18 cellular contexts compared by ENCODE assay signal in the genomic region with DNA sequence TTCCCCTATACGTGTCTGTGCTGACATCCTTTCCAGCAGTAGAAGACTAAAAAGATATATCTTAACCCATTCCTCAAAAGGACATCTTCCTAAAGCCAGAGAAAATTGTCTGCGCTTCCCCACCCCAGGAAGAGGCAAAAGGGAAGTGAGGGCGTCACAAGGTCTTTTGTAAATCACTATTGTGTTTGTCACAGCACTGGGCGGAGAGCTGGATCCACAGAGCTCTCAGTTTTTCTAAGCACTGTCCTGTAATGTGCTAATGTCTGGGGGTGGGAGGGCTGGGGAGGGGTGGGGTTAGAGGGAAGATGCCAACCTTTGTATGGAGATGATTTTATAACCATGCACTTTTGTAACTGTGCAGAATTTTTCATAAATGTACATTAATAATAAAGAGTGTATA. TPM values are rescaled to one million over a fixed set of nuclear protein-coding genes. Genes with fewer than 3 reads are reported as not detected.
DNase-seq lines count a peak whose midpoint lies in the region; ATAC-seq, FAIRE-seq and TF ChIP-seq lines count a peak whose summit lies in the region.
"Had no signal": no experiment of that assay in that cellular context is flagged by ENCODE, and none has a peak within 500 bp of the region (broad histone marks: within the 10 kb centered on the region; RNA-seq: fewer than 3 reads in every experiment).

No MANE protein-coding gene starts in this region.

- H3K36me3 Mint-ChIP-seq in nephron (ENCODE audit: low read depth) = no peaks in the 10 kb centered on the region
- no peaks in the 10 kb centered on the region for H3K36me3 Mint-ChIP-seq in activated T-helper 1 cell treated with anti-CD3 and anti-CD28 coated beads, Interleukin-12 subunit alpha, Interleukin-12 subunit beta, Interleukin-2, Interleukin-4 antibody, amounts not matched to agents 30 ng/mL and 10 ng/mL and 1 ng/mL, durations not matched to agents 14 hours and 24 hours and 36 hours (ENCODE audit: low read depth)

- TF ChIP-seq RAD21 in HepG2 (CRISPR knock-in tag; IDR thresholded peaks at IDR 0.05) = no peak

- TF ChIP-seq POLR2A in heart left ventricle (IDR thresholded peaks at IDR 0.05) = no peak
- TF ChIP-seq POLR2A in right lobe of liver (IDR thresholded peaks at IDR 0.05) = no peak
- no peak for TF ChIP-seq POLR2A in HepG2 (IDR thresholded peaks at IDR 0.05; ENCODE audit: insufficient read depth in 1 of 2, low read depth in 2 of 2, low read length in 2 of 2)

- intact Hi-C loops in heart left ventricle (cut with DNase I) = loop anchor here in 2 of 10 donors (10.0 kb wide), 1 partner anchor 57 kb away; no protein-coding TSS in a partner anchor
- intact Hi-C loops in Right ventricle myocardium inferior (cut with DNase I) = no loop called here
- intact Hi-C loops in right lobe of liver (cut with DNase I) = no loop called here
- intact Hi-C loops in HepG2 (cut with micrococcal nuclease; ENCODE audit: unreplicated experiment) = no loop called here
- intact Hi-C loops in activated T-helper 1 cell treated with anti-CD3 and anti-CD28 coated beads, Interleukin-12 subunit alpha, Interleukin-12 subunit beta, Interleukin-2, Interleukin-4 antibody, amounts not matched to agents 30 ng/mL and 10 ng/mL and 1 ng/mL, durations not matched to agents 14 hours and 24 hours and 36 hours (cut with micrococcal nuclease) = no loop called here

- ATAC-seq in heart left ventricle = peak in 2 of 4 donors; percentile 49 to 83
- ATAC-seq in Right ventricle myocardium inferior = no peak
- peak; percentile 36 to 49 (median 40) for ATAC-seq in right lobe of liver
- no peak for ATAC-seq in HepG2
- ATAC-seq: A549 had no signal

- CTCF ChIA-PET in HepG2 (lab: Yijun Ruan, JAX; ENCODE audit: low intra/inter-chr PET ratio, low total read pairs) = no interaction called here

- H2AFZ ChIP-seq in HepG2 (ENCODE audit: low read length) = no peak overlapping the region

- TF ChIP-seq CTCF in heart left ventricle (IDR thresholded peaks at IDR 0.05) (no peak), right lobe of liver (IDR thresholded peaks at IDR 0.05) (no peak), HepG2 (CRISPR knock-in tag; IDR thresholded peaks at IDR 0.05) (no peak), nephron (IDR thresholded peaks at IDR 0.05; ENCODE audit: unreplicated experiment in 3 of 3) (no peak)

- H3K27ac Mint-ChIP-seq in nephron = peak overlapping the region; percentile 7 to 42 (median 30)
- H3K27ac Mint-ChIP-seq in activated T-helper 1 cell treated with anti-CD3 and anti-CD28 coated beads, Interleukin-12 subunit alpha, Interleukin-12 subunit beta, Interleukin-2, Interleukin-4 antibody, amounts not matched to agents 30 ng/mL and 10 ng/mL and 1 ng/mL, durations not matched to agents 14 hours and 24 hours and 36 hours = no peak overlapping the region
- H3K27ac Mint-ChIP-seq: CD4-positive, alpha-beta T cell had no signal

- TF ChIP-seq EP300 in HepG2 (IDR thresholded peaks at IDR 0.05; ENCODE audit: low read depth in 2 of 2, low read length in 2 of 2) (no peak), HepG2 (CRISPR knock-in tag; IDR thresholded peaks at IDR 0.05; ENCODE audit: borderline replicate concordance) (no peak)

- POLR2A ChIA-PET in HepG2 (lab: Yijun Ruan, JAX) = no interaction called here

- H3K4me3 ChIP-seq in heart left ventricle (no peak overlapping the region), right lobe of liver (no peak overlapping the region), HepG2 (replicated peaks in 1 of 3; ENCODE audit: insufficient read depth in 1 of 3, low read depth in 2 of 3, low read length in 3 of 3) (no peak overlapping the region)
- H3K4me3 ChIP-seq: A549 had no signal

- H3K36me3 ChIP-seq in heart left ventricle (no peaks in the 10 kb centered on the region), right lobe of liver (no peaks in the 10 kb centered on the region), HepG2 (replicated peaks in 1 of 2; ENCODE audit: control insufficient read depth in 1 of 2, insufficient read depth in 2 of 2, low read length in 2 of 2) (no peaks in the 10 kb centered on the region)

- H3K4me1 ChIP-seq in heart left ventricle (peaks cover 0 to 41% (median 17%) of the 10 kb centered on the region in 12 donors), right lobe of liver (no peaks in the 10 kb centered on the region), HepG2 (ENCODE audit: insufficient read depth, low read length) (no peaks in the 10 kb centered on the region)
- H3K4me1 ChIP-seq: A549 had no signal

- H3K9ac ChIP-seq in HepG2 (ENCODE audit: insufficient read depth, low read depth, low read length) = no peak overlapping the region

- H3K9me3 ChIP-seq in heart left ventricle (no peaks in the 10 kb centered on the region), right lobe of liver (no peaks in the 10 kb centered on the region), HepG2 (ENCODE audit: low read length) (no peaks in the 10 kb centered on the region)

- 54 to 68% (median 61%) methylated on average over 4 of the region's 4 CpGs for WGBS in heart left ventricle, 4 donors
- 51% methylated on average over 4 of the region's 4 CpGs for WGBS in right lobe of liver (ENCODE audit: insufficient coverage, low coverage, low lambda C conversion rate, missing lambda C conversion rate)
- WGBS in HepG2 (ENCODE audit: low lambda C conversion rate) = 31% methylated on average over 4 of the region's 4 CpGs

- no peaks in the 10 kb centered on the region for H4K20me1 ChIP-seq in HepG2 (ENCODE audit: insufficient read depth, low read length)

- in situ Hi-C loops in HepG2 (cut with HindIII; ENCODE audit: extremely low pct_ligation_motif_present, low pct_unique_long_range_greater_than_20kb) = no loop called here

- peaks cover 17% of the 10 kb centered on the region for H3K4me1 Mint-ChIP-seq in nephron
- no peaks in the 10 kb centered on the region for H3K4me1 Mint-ChIP-seq in activated T-helper 1 cell treated with anti-CD3 and anti-CD28 coated beads, Interleukin-12 subunit alpha, Interleukin-12 subunit beta, Interleukin-2, Interleukin-4 antibody, amounts not matched to agents 30 ng/mL and 10 ng/mL and 1 ng/mL, durations not matched to agents 14 hours and 24 hours and 36 hours (ENCODE audit: low read depth)

- DNase-seq in heart left ventricle = no peak
- no peak for DNase-seq in Right ventricle myocardium inferior (ENCODE audit: missing footprints)
- no peak for DNase-seq in right lobe of liver
- no peak for DNase-seq in HepG2 (ENCODE audit: low spot score)
- no peak for DNase-seq in activated T-helper 1 cell treated with anti-CD3 and anti-CD28 coated beads, Interleukin-12 subunit alpha, Interleukin-12 subunit beta, Interleukin-2, Interleukin-4 antibody, amounts not matched to agents 30 ng/mL and 10 ng/mL and 1 ng/mL, durations not matched to agents 14 hours and 24 hours and 36 hours (ENCODE audit: low spot score)
- DNase-seq in DMS 273 (lab: John Stamatoyannopoulos, UW; ENCODE audit: unreplicated experiment) = no peak
- DNase-seq in inferior parietal cortex (ENCODE audit: extremely low spot score) = no peak
- DNase-seq: AML-193; CD4-positive, alpha-beta T cell; DMS79 treated with DMSO at 0.1 percent for 48 hours; GF-D8; H9 had no signal

- BruUV-seq in HepG2 (replicated peaks; lab: Mats Ljungman, UMichigan) = no TSS peak

- no peaks in the 10 kb centered on the region for H3K27me3 Mint-ChIP-seq in nephron (ENCODE audit: low read depth)
- H3K27me3 Mint-ChIP-seq in activated T-helper 1 cell treated with anti-CD3 and anti-CD28 coated beads, Interleukin-12 subunit alpha, Interleukin-12 subunit beta, Interleukin-2, Interleukin-4 antibody, amounts not matched to agents 30 ng/mL and 10 ng/mL and 1 ng/mL, durations not matched to agents 14 hours and 24 hours and 36 hours (ENCODE audit: insufficient read depth) = no peaks in the 10 kb centered on the region

- no peaks in the 10 kb centered on the region for H3K9me3 Mint-ChIP-seq in nephron
- no peaks in the 10 kb centered on the region for H3K9me3 Mint-ChIP-seq in activated T-helper 1 cell treated with anti-CD3 and anti-CD28 coated beads, Interleukin-12 subunit alpha, Interleukin-12 subunit beta, Interleukin-2, Interleukin-4 antibody, amounts not matched to agents 30 ng/mL and 10 ng/mL and 1 ng/mL, durations not matched to agents 14 hours and 24 hours and 36 hours
- H3K9me3 Mint-ChIP-seq: H9 had no signal

- H3K27me3 ChIP-seq in heart left ventricle = no peaks in the 10 kb centered on the region
- no peaks in the 10 kb centered on the region for H3K27me3 ChIP-seq in right lobe of liver
- no peaks in the 10 kb centered on the region; a peak in 1 of 5 replicates for H3K27me3 ChIP-seq in HepG2 (ENCODE audit: control insufficient read depth in 1 of 2, insufficient read depth in 2 of 2, low read length in 2 of 2)

- FAIRE-seq in HepG2 (lab: Jason Lieb, UNC) = no peak
- FAIRE-seq: A549, H1 had no signal

- no peaks in the 10 kb centered on the region for H3K79me2 ChIP-seq in HepG2 (ENCODE audit: insufficient read depth, low read length)

- peak overlapping the region in 8 of 12 donors; percentile 7 to 62 (median 41) for H3K27ac ChIP-seq in heart left ventricle
- no peak overlapping the region for H3K27ac ChIP-seq in right lobe of liver
- no peak overlapping the region for H3K27ac ChIP-seq in HepG2 (ENCODE audit: extremely low read length, insufficient read depth, low read length)
- H3K27ac ChIP-seq: 22Rv1, A549, C4-2B had no signal

- H3K4me2 ChIP-seq in HepG2 (ENCODE audit: low read depth, low read length) = no peak overlapping the region
- H3K4me2 ChIP-seq: A549 had no signal

- no peak overlapping the region for H3K4me3 Mint-ChIP-seq in nephron
- no peak overlapping the region for H3K4me3 Mint-ChIP-seq in activated T-helper 1 cell treated with anti-CD3 and anti-CD28 coated beads, Interleukin-12 subunit alpha, Interleukin-12 subunit beta, Interleukin-2, Interleukin-4 antibody, amounts not matched to agents 30 ng/mL and 10 ng/mL and 1 ng/mL, durations not matched to agents 14 hours and 24 hours and 36 hours
- H3K4me3 Mint-ChIP-seq: CD4-positive, alpha-beta T cell; H9 had no signal

RNA-seq across cellular contexts. Expression of gene LRRC55, which starts 9.6 kb away (rescaled TPM):
- total RNA-seq in heart left ventricle (1 to 10 TPM in 1 of 9 donors, under 1 TPM in 5, not detected in 3; 0.07 to 1.1 (median 0.35) TPM), Right ventricle myocardium inferior (0.51 TPM), right lobe of liver (under 1 TPM in 5 of 6 experiments, not detected in 1; 0.06 to 0.71 (median 0.13) TPM), HepG2 (2016; rRNA removed; fragmentation: Illumina TruSeq; extraction: Trizol) (not detected in 2 replicates)
- polyA plus RNA-seq in heart left ventricle (under 1 TPM; 0.08 to 0.14 TPM), HepG2 (2011; rRNA removed) (not detected in 2 replicates)
- total RNA-seq in HepG2 (2016; cell fraction: cytosol; rRNA removed; fragmentation: Illumina TruSeq; extraction: Trizol; ENCODE audit: low read depth) = not detected in 2 replicates
- total RNA-seq in HepG2 (2016; cell fraction: insoluble cytoplasmic fraction; rRNA removed; fragmentation: Illumina TruSeq; extraction: Trizol) = not detected in 2 replicates
- total RNA-seq in HepG2 (2016; cell fraction: membrane; rRNA removed; fragmentation: Illumina TruSeq; extraction: Trizol) = not detected in 2 replicates
- not detected in 2 replicates for total RNA-seq in HepG2 (2016; cell fraction: nucleus; rRNA removed; fragmentation: Illumina TruSeq; extraction: Trizol)
- polyA plus RNA-seq in HepG2 (2011; cell fraction: cytosol; rRNA removed) = not detected in 2 replicates
- not detected in 2 replicates for polyA plus RNA-seq in HepG2 (2011; cell fraction: nucleus; rRNA removed)
- polyA plus RNA-seq in HepG2 (2012) = not detected in 2 replicates
- not detected in 2 replicates for polyA plus RNA-seq in HepG2 (2016; cell fraction: cytosol; fragmentation: Illumina TruSeq; extraction: Trizol; ENCODE audit: low read depth)
- polyA plus RNA-seq in HepG2 (2016; cell fraction: insoluble cytoplasmic fraction; fragmentation: Illumina TruSeq; extraction: Trizol; ENCODE audit: low read depth) = not detected in 2 replicates
- polyA plus RNA-seq in HepG2 (2016; cell fraction: membrane; fragmentation: Illumina TruSeq; extraction: Trizol; ENCODE audit: low read depth) = not detected in 2 replicates
- polyA plus RNA-seq in HepG2 (2016; cell fraction: nucleus; fragmentation: Illumina TruSeq; extraction: Trizol; ENCODE audit: insufficient read depth, low read depth) = not detected in 2 replicates
- polyA minus RNA-seq in HepG2 (2011; rRNA and poly(A)+ RNA removed; ENCODE audit: low replicate concordance) = not detected in 2 replicates
- not detected in 2 replicates for polyA minus RNA-seq in HepG2 (2011; cell fraction: cytosol; rRNA and poly(A)+ RNA removed)
- not detected in 2 replicates for polyA minus RNA-seq in HepG2 (2011; cell fraction: nucleus; rRNA and poly(A)+ RNA removed)
- total RNA-seq in activated T-helper 1 cell treated with anti-CD3 and anti-CD28 coated beads, Interleukin-12 subunit alpha, Interleukin-12 subunit beta, Interleukin-2, Interleukin-4 antibody, amounts not matched to agents 30 ng/mL and 10 ng/mL and 1 ng/mL, durations not matched to agents 14 hours and 24 hours and 36 hours = not detected in 2 replicates
- total RNA-seq: CD4-positive, alpha-beta T cell had no signal
- polyA plus RNA-seq: BJ had no signal

RNA-seq across cellular contexts. Expression of gene APLNR, which starts 45.7 kb away (rescaled TPM):
- total RNA-seq in heart left ventricle (10 to 100 TPM in 4 of 9 donors, 1 to 10 TPM in 5; 5.7 to 63.3 (median 9.9) TPM), Right ventricle myocardium inferior (18.4 TPM), right lobe of liver (1 to 10 TPM; 1.1 to 3.6 (median 2.1) TPM), HepG2 (2016; rRNA removed; fragmentation: Illumina TruSeq; extraction: Trizol) (not detected in 2 replicates)
- polyA plus RNA-seq in heart left ventricle (1 to 10 TPM; 1.1 to 8.9 TPM), HepG2 (2011; rRNA removed) (not detected in 2 replicates)
- not detected in 2 replicates for total RNA-seq in HepG2 (2016; cell fraction: cytosol; rRNA removed; fragmentation: Illumina TruSeq; extraction: Trizol; ENCODE audit: low read depth)
- not detected in 2 replicates for total RNA-seq in HepG2 (2016; cell fraction: insoluble cytoplasmic fraction; rRNA removed; fragmentation: Illumina TruSeq; extraction: Trizol)
- not detected in 2 replicates for total RNA-seq in HepG2 (2016; cell fraction: membrane; rRNA removed; fragmentation: Illumina TruSeq; extraction: Trizol)
- not detected in 2 replicates for total RNA-seq in HepG2 (2016; cell fraction: nucleus; rRNA removed; fragmentation: Illumina TruSeq; extraction: Trizol)
- not detected in 2 replicates for polyA plus RNA-seq in HepG2 (2011; cell fraction: cytosol; rRNA removed)
- not detected in 2 replicates for polyA plus RNA-seq in HepG2 (2011; cell fraction: nucleus; rRNA removed)
- not detected in 2 replicates for polyA plus RNA-seq in HepG2 (2012)
- not detected in 2 replicates for polyA plus RNA-seq in HepG2 (2016; cell fraction: cytosol; fragmentation: Illumina TruSeq; extraction: Trizol; ENCODE audit: low read depth)
- polyA plus RNA-seq in HepG2 (2016; cell fraction: insoluble cytoplasmic fraction; fragmentation: Illumina TruSeq; extraction: Trizol; ENCODE audit: low read depth) = not detected in 2 replicates
- not detected in 2 replicates for polyA plus RNA-seq in HepG2 (2016; cell fraction: membrane; fragmentation: Illumina TruSeq; extraction: Trizol; ENCODE audit: low read depth)
- not detected in 2 replicates for polyA plus RNA-seq in HepG2 (2016; cell fraction: nucleus; fragmentation: Illumina TruSeq; extraction: Trizol; ENCODE audit: insufficient read depth, low read depth)
- polyA minus RNA-seq in HepG2 (2011; rRNA and poly(A)+ RNA removed; ENCODE audit: low replicate concordance) = 0.05 TPM in 1 of 2 replicates, not detected in the other
- polyA minus RNA-seq in HepG2 (2011; cell fraction: cytosol; rRNA and poly(A)+ RNA removed) = not detected in 2 replicates
- polyA minus RNA-seq in HepG2 (2011; cell fraction: nucleus; rRNA and poly(A)+ RNA removed) = not detected in 2 replicates
- total RNA-seq in activated T-helper 1 cell treated with anti-CD3 and anti-CD28 coated beads, Interleukin-12 subunit alpha, Interleukin-12 subunit beta, Interleukin-2, Interleukin-4 antibody, amounts not matched to agents 30 ng/mL and 10 ng/mL and 1 ng/mL, durations not matched to agents 14 hours and 24 hours and 36 hours = not detected in 2 replicates
- total RNA-seq: CD4-positive, alpha-beta T cell; H1 had no signal
- polyA plus RNA-seq: BJ had no signal

Comparison
In these comparisons a context has a peak if more than half of its experiments do, and no peak if none do; other contexts are left out.
1. ATAC-seq: peak in right lobe of liver (4 of 4); none in Right ventricle myocardium inferior (single experiment) and HepG2 (single experiment).
2. H3K27ac ChIP-seq: peak in heart left ventricle (8 of 12); none in right lobe of liver (0 of 3) and HepG2 (single experiment).